Comparison of ENCODE assay signal across 11 cellular contexts in genomic region chr3:119639494-119640350, GRCh38. TPM values are rescaled to one million over a fixed set of nuclear protein-coding genes. Genes with fewer than 3 reads are reported as not detected.
A peak's percentile ranks its signal among the peaks of the same experiment; 100 is the strongest.
DNase-seq lines count a peak whose midpoint lies in the region; ATAC-seq and TF ChIP-seq lines count a peak whose summit lies in the region.
"Had no signal": no experiment of that assay in that cellular context is flagged by ENCODE, and none has a peak within 500 bp of the region (broad histone marks: within the 10 kb centered on the region; RNA-seq: fewer than 3 reads in every experiment).

No MANE protein-coding gene starts in this region.

- H3K4me3 ChIP-seq in OCI-LY3 (ENCODE audit: low read length) (peak overlapping the region; percentile 71), smooth muscle cell (no peak overlapping the region)

- H3K27ac ChIP-seq in OCI-LY3 (ENCODE audit: low read length) (peak overlapping the region; percentile 97), smooth muscle cell (ENCODE audit: low read depth) (peak overlapping the region; percentile 96)

- no peaks in the 10 kb centered on the region for H3K79me2 ChIP-seq in OCI-LY3 (ENCODE audit: low read length)
- no peaks in the 10 kb centered on the region for H3K79me2 ChIP-seq in smooth muscle cell (ENCODE audit: low read depth)

- H2AFZ ChIP-seq in OCI-LY3 (ENCODE audit: low read depth, low read length), result 0 out of 2 replicates have a peak overlapping the region, but pooled peaks have one; percentile 83
- H2AFZ ChIP-seq in smooth muscle cell (ENCODE audit: low read depth), result no peak overlapping the region

- H3K9ac ChIP-seq in OCI-LY3 (ENCODE audit: low read length), result peak overlapping the region; percentile 83; the same call in 1 of the 2 replicates
- peak overlapping the region; percentile 62 for H3K9ac ChIP-seq in smooth muscle cell (ENCODE audit: low read depth)

- peaks cover 15% of the 10 kb centered on the region for H3K4me1 Mint-ChIP-seq in central memory CD8-positive, alpha-beta T cell

- TF ChIP-seq CTCF in OCI-LY3 (IDR thresholded peaks at IDR 0.05; ENCODE audit: low read depth, low read length) (no peak), smooth muscle cell (IDR thresholded peaks at IDR 0.05; ENCODE audit: borderline replicate concordance, insufficient read depth, poor library complexity, severe bottlenecking) (no peak)

- H3K4me2 ChIP-seq in OCI-LY3 (ENCODE audit: low read length) (peak overlapping the region; percentile 94), smooth muscle cell (peak overlapping the region; percentile 15)

- H3K36me3 ChIP-seq in OCI-LY3 (replicated peaks; ENCODE audit: low read depth, low read length) (peaks cover 17% of the 10 kb centered on the region), smooth muscle cell (ENCODE audit: low read depth) (no peaks in the 10 kb centered on the region)

- no peak overlapping the region for H3K4me3 Mint-ChIP-seq in central memory CD8-positive, alpha-beta T cell

- peaks cover 23% of the 10 kb centered on the region for H3F3A ChIP-seq in smooth muscle cell (ENCODE audit: low read depth)

- no peaks in the 10 kb centered on the region for H3K27me3 Mint-ChIP-seq in central memory CD8-positive, alpha-beta T cell

- no peak for ATAC-seq in central memory CD8-positive, alpha-beta T cell (replicated peaks; ENCODE audit: extremely low read depth, poor library complexity, severe bottlenecking)
- ATAC-seq in GM21423 (IDR thresholded peaks at IDR 0.05; ENCODE audit: unreplicated experiment), result no peak

- H4K20me1 ChIP-seq in OCI-LY3 (ENCODE audit: insufficient read depth, low read length) (no peaks in the 10 kb centered on the region), smooth muscle cell (ENCODE audit: low read depth) (no peaks in the 10 kb centered on the region)

- H3K36me3 Mint-ChIP-seq in central memory CD8-positive, alpha-beta T cell (ENCODE audit: insufficient read depth), result peaks cover 2% of the 10 kb centered on the region

- H3K9me3 ChIP-seq in OCI-LY3 (ENCODE audit: insufficient read depth, low read length), result no peaks in the 10 kb centered on the region
- H3K9me3 ChIP-seq in smooth muscle cell (replicated peaks; ENCODE audit: low read depth), result no peaks in the 10 kb centered on the region

- H3K27ac Mint-ChIP-seq in central memory CD8-positive, alpha-beta T cell (ENCODE audit: low read depth), result peak overlapping the region; percentile 11

- 59% methylated on average over 2 of the region's 2 CpGs for WGBS in smooth muscle cell (ENCODE audit: low lambda C conversion rate)

- H3K4me1 ChIP-seq in OCI-LY3 (ENCODE audit: low read length), result peaks cover 58% of the 10 kb centered on the region
- peaks cover 23% of the 10 kb centered on the region for H3K4me1 ChIP-seq in smooth muscle cell (ENCODE audit: low read depth)

- H3K27me3 ChIP-seq in OCI-LY3 (ENCODE audit: low read depth, low read length), result no peaks in the 10 kb centered on the region
- H3K27me3 ChIP-seq in smooth muscle cell (ENCODE audit: low read depth), result no peaks in the 10 kb centered on the region

- DNase-seq in activated CD4-positive, alpha-beta T cell treated with anti-CD3 and anti-CD28 coated beads for 48 hours, result peak; percentile 20
- DNase-seq in activated CD4-positive, alpha-beta T cell treated with anti-CD3 and anti-CD28 coated beads for 1 hour, result no peak
- no peak for DNase-seq in central memory CD8-positive, alpha-beta T cell (ENCODE audit: low spot score in 2 of 2)
- DNase-seq in smooth muscle cell (lab: John Stamatoyannopoulos, UW; ENCODE audit: unreplicated experiment) (no peak), SKM-1 (lab: John Stamatoyannopoulos, UW; ENCODE audit: unreplicated experiment) (no peak), SW480 (ENCODE audit: low spot score) (no peak)
- DNase-seq: foreskin melanocyte, NCI-H526 treated with DMSO at 0.1 percent for 48 hours had no signal

- H3K9me3 Mint-ChIP-seq in central memory CD8-positive, alpha-beta T cell, result no peaks in the 10 kb centered on the region

RNA-seq across cellular contexts. Expression of gene POPDC2, which starts 20.7 kb away (rescaled TPM):
- total RNA-seq in smooth muscle cell, result 1.2 and 2.1 TPM in 2 replicates
- polyA plus RNA-seq in smooth muscle cell, result 0.94 and 1.5 TPM in 2 replicates

RNA-seq across cellular contexts. Expression of gene COX17, which starts 37.5 kb away (rescaled TPM):
- 22.7 and 69.4 TPM in 2 replicates for total RNA-seq in smooth muscle cell
- 47.0 and 60.0 TPM in 2 replicates for polyA plus RNA-seq in smooth muscle cell

RNA-seq across cellular contexts. Expression of gene PLA1A, which starts 42.0 kb away (rescaled TPM):
- total RNA-seq in smooth muscle cell, result not detected in 2 replicates
- not detected in 2 replicates for polyA plus RNA-seq in smooth muscle cell
- total RNA-seq: A673 had no signal
